Comparison of ENCODE assay signal across 9 cellular contexts in genomic region chr1:215543191-215543606, GRCh38. TPM values are rescaled to one million over a fixed set of nuclear protein-coding genes. Genes with fewer than 3 reads are reported as not detected.
DNase-seq lines count a peak whose midpoint lies in the region; TF ChIP-seq lines count a peak whose summit lies in the region.
"Had no signal": no experiment of that assay in that cellular context is flagged by ENCODE, and none has a peak within 500 bp of the region (broad histone marks: within the 10 kb centered on the region; RNA-seq: fewer than 3 reads in every experiment).

No MANE protein-coding gene starts in this region.

- peaks cover 22% of the 10 kb centered on the region for H3K27me3 ChIP-seq in A673 (replicated peaks; ENCODE audit: insufficient read depth, low read depth, low read length, poor library complexity)
- H3K27me3 ChIP-seq in tibial artery = no peaks in the 10 kb centered on the region

- peaks cover 5% of the 10 kb centered on the region for H3K9me3 ChIP-seq in A673 (ENCODE audit: low read depth, low read length, poor library complexity, severe bottlenecking)
- H3K9me3 ChIP-seq in tibial artery = peaks cover 0 to 14% (median 5%) of the 10 kb centered on the region in 3 donors

- POLR2A ChIA-PET in A673 (lab: Charles Lee; ENCODE audit: low non-redundant PET) = no interaction called here

- H3K4me1 ChIP-seq in A673 (ENCODE audit: insufficient read depth, low read length, poor library complexity, severe bottlenecking) (no peaks in the 10 kb centered on the region), tibial artery (peaks cover 0 to 4% (median 0%) of the 10 kb centered on the region in 4 donors)

- H3K4me3 ChIP-seq in fibroblast of the aortic adventitia (ENCODE audit: low read depth, low read length) (no peak overlapping the region), A673 (ENCODE audit: low read depth, low read length, poor library complexity, severe bottlenecking) (no peak overlapping the region), tibial artery (no peak overlapping the region)

- H3K27ac ChIP-seq in A673 (ENCODE audit: low read depth, low read length, poor library complexity, severe bottlenecking) (no peak overlapping the region), tibial artery (no peak overlapping the region)

- TF ChIP-seq CTCF in fibroblast of the aortic adventitia (IDR thresholded peaks at IDR 0.05; ENCODE audit: insufficient read depth, low read length) (no peak), A673 (conservative IDR thresholded peaks at IDR 0.05; ENCODE audit: low read depth, low read length) (no peak), tibial artery (IDR thresholded peaks at IDR 0.05) (no peak)

- DNase-seq in GM03348 (ENCODE audit: low spot score) (peak; percentile 19), H4 (ENCODE audit: low spot score) (peak; percentile 13), LHCN-M2 (ENCODE audit: low read depth) (peak; percentile 57), fibroblast of the aortic adventitia (ENCODE audit: low read depth) (peak; percentile 77), iPS-NIHi7 (ENCODE audit: extremely low spot score) (no peak), A673 (ENCODE audit: low spot score) (no peak), tibial artery (no peak), SW 1271 (lab: John Stamatoyannopoulos, UW) (no peak)
- DNase-seq: SHP77 treated with DMSO at 0.1 percent for 48 hours had no signal

- intact Hi-C loops in A673 (cut with micrococcal nuclease; ENCODE audit: unreplicated experiment) = no loop called here
- intact Hi-C loops in tibial artery (cut with DNase I; ENCODE audit: low total_unique reads) = no loop called here

- CTCF ChIA-PET in A673 (lab: Charles Lee) = no interaction called here

- H3K36me3 ChIP-seq in A673 (ENCODE audit: insufficient read depth, low read length, poor library complexity, severe bottlenecking) (no peaks in the 10 kb centered on the region), tibial artery (no peaks in the 10 kb centered on the region)

- BruUV-seq in A673 (replicated peaks; lab: Mats Ljungman, UMichigan) = no TSS peak

RNA-seq across cellular contexts. Expression of gene KCTD3, which starts 23.9 kb away (rescaled TPM):
- total RNA-seq in H4 (2014; rRNA removed; shearing (Covaris generic)) = 28.0 and 30.4 TPM in 2 replicates
- total RNA-seq in LHCN-M2 (2014; rRNA removed) (34.8 and 42.1 TPM in 2 replicates), fibroblast of the aortic adventitia (ENCODE audit: low replicate concordance) (45.6 and 68.1 TPM in 2 replicates), A673 (2021) (10.8 and 15.9 TPM in 2 replicates)
- 11.9 TPM for polyA plus RNA-seq in LHCN-M2 (2012)

Comparison
In these comparisons a context has a peak if more than half of its experiments do, and no peak if none do; other contexts are left out.
1. DNase-seq: peak in GM03348 (single experiment), H4 (single experiment), LHCN-M2 (single experiment) and fibroblast of the aortic adventitia (single experiment); none in iPS-NIHi7 (single experiment), A673 (single experiment), tibial artery (0 of 2) and SW 1271 (0 of 2).